21 cellular contexts compared by ENCODE assay signal in the genomic region with DNA sequence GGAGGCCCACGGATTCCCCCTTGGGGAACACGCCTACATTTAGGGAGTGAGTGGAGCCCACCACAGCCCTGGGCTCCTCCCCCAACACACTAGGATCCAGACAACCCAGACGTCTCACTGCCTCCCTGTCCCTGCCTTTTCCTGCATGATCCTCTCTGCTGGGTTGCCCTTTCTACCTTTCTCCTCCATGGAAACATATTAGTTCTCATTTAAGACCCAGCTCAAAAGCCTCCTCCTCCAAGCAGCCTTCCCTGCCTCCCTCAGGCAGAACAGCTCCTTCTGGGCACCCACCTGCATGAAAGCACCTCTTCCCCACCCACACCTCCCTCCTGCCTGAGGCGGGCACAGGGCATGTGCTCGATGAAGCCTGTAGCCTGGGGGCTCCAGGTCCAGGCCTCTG. TPM values are rescaled to one million over a fixed set of nuclear protein-coding genes. Genes with fewer than 3 reads are reported as not detected.
DNase-seq lines count a peak whose midpoint lies in the region; ATAC-seq and TF ChIP-seq lines count a peak whose summit lies in the region.
"Had no signal": no experiment of that assay in that cellular context is flagged by ENCODE, and none has a peak within 500 bp of the region (broad histone marks: within the 10 kb centered on the region; RNA-seq: fewer than 3 reads in every experiment).

No MANE protein-coding gene starts in this region.

- H3K79me2 ChIP-seq in GM23248 (ENCODE audit: insufficient read depth) = no peaks in the 10 kb centered on the region

- H3K4me1 ChIP-seq in GM23248 (ENCODE audit: insufficient read depth) (peaks cover 25% of the 10 kb centered on the region), rectal smooth muscle tissue (ENCODE audit: control insufficient read depth, insufficient read depth, low read length) (peaks cover 12% of the 10 kb centered on the region)
- H3K4me1 ChIP-seq: HAP-1, pancreas had no signal

- H3K4me1 Mint-ChIP-seq in WTC11 = no peaks in the 10 kb centered on the region

- H3K9me3 ChIP-seq in GM23248 (ENCODE audit: low read depth) = no peaks in the 10 kb centered on the region
- H3K9me3 ChIP-seq: HAP-1, left lung, pancreas had no signal

- no peak overlapping the region; the same call in 1 of the 2 replicates for H3K4me3 ChIP-seq in GM23248
- no peak overlapping the region for H3K4me3 ChIP-seq in rectal smooth muscle tissue (ENCODE audit: low read length)
- no peak overlapping the region for H3K4me3 ChIP-seq in brain microvascular endothelial cell (ENCODE audit: low read depth, low read length)
- H3K4me3 ChIP-seq: HAP-1, left lung, pancreas had no signal

- H3K27ac ChIP-seq in GM23248 (peak overlapping the region; percentile 93; the same call in 1 of the 2 replicates), rectal smooth muscle tissue (ENCODE audit: low read depth, low read length) (peak overlapping the region; percentile 74), brain microvascular endothelial cell (no peak overlapping the region)
- H3K27ac ChIP-seq: foreskin keratinocyte, left lung, pancreas, WERI-Rb-1 had no signal

- no peak overlapping the region for H3K4me3 Mint-ChIP-seq in WTC11
- H3K4me3 Mint-ChIP-seq: activated naive CD8-positive, alpha-beta T cell; natural killer cell; T-helper 2 cell treated with Interferon-gamma antibody and Interleukin-4, amounts not matched to agents 5 μg/mL and 100 μg/mL, for 36 hours had no signal

- no peak overlapping the region for H3K27ac Mint-ChIP-seq in WTC11
- H3K27ac Mint-ChIP-seq: activated naive CD8-positive, alpha-beta T cell; natural killer cell; T-helper 2 cell treated with Interferon-gamma antibody and Interleukin-4, amounts not matched to agents 5 μg/mL and 100 μg/mL, for 36 hours had no signal

- in situ Hi-C loops in GM23248 (cut with MboI) = no loop called here
- in situ Hi-C loops in brain microvascular endothelial cell (cut with HindIII; ENCODE audit: low pct_ligation_motif_present, low sequenced_read_pairs) = no loop called here

- peak; percentile 13; the same call in 1 of the 2 replicates for ATAC-seq in WTC11
- ATAC-seq in GM18519 (IDR thresholded peaks at IDR 0.05; ENCODE audit: low FRiP score, unreplicated experiment) = no peak
- ATAC-seq: foreskin keratinocyte, natural killer cell had no signal

- peak overlapping the region; percentile 57 for H3K4me2 ChIP-seq in GM23248 (ENCODE audit: unreplicated experiment)

- H3K9ac ChIP-seq in GM23248 = peak overlapping the region; percentile 78
- no peak overlapping the region for H3K9ac ChIP-seq in rectal smooth muscle tissue (ENCODE audit: low read length)

- no peaks in the 10 kb centered on the region for H3K9me3 Mint-ChIP-seq in WTC11
- H3K9me3 Mint-ChIP-seq: natural killer cell; T-helper 2 cell treated with Interferon-gamma antibody and Interleukin-4, amounts not matched to agents 5 μg/mL and 100 μg/mL, for 36 hours had no signal

- H3K36me3 Mint-ChIP-seq in WTC11 = no peaks in the 10 kb centered on the region
- H3K36me3 Mint-ChIP-seq: activated naive CD8-positive, alpha-beta T cell; natural killer cell had no signal

- H3K9me2 ChIP-seq in GM23248 (ENCODE audit: insufficient read depth) = no peaks in the 10 kb centered on the region

- H4K20me1 ChIP-seq in GM23248 (ENCODE audit: insufficient read depth) = no peaks in the 10 kb centered on the region

- CTCF ChIA-PET in WTC11 (lab: Charles Lee) = interaction anchor here (0.7 to 3.7 kb wide), 8 partner anchors 8 to 255 kb away, joined by 3 to 21 read pairs (median 4); partner anchors contain the start of gene TRAPPC3

- DNase-seq in GM23248 (no peak), WTC11 (ENCODE audit: low spot score) (no peak), brain microvascular endothelial cell (no peak), activated gamma-delta T cell treated with Interleukin-2 at 50 U/mL for 16 hours (no peak)
- DNase-seq: activated CD4-positive, alpha-beta T cell treated with anti-CD3 and anti-CD28 coated beads, Interleukin-2, amount 50 U/mL, for 1 hour; foreskin keratinocyte; hippocampal formation; left lung; natural killer cell; NCI-H1694 treated with DMSO at 0.1 percent for 48 hours; NCI-H2171 treated with DMSO at 0.1 percent for 48 hours; NCI-H526; pancreas; WERI-Rb-1 had no signal

- TF ChIP-seq CTCF in WTC11 (IDR thresholded peaks at IDR 0.05) = no peak
- no peak for TF ChIP-seq CTCF in brain microvascular endothelial cell (IDR thresholded peaks at IDR 0.05; ENCODE audit: low read depth, low read length, missing control alignments)

- peaks cover 22% of the 10 kb centered on the region for H3F3A ChIP-seq in GM23248 (ENCODE audit: insufficient read depth)

- peak overlapping the region; percentile 50; the same call in 1 of the 2 replicates for H2AFZ ChIP-seq in GM23248

- no peaks in the 10 kb centered on the region for H3K36me3 ChIP-seq in GM23248 (ENCODE audit: low read depth)
- H3K36me3 ChIP-seq in rectal smooth muscle tissue (ENCODE audit: control insufficient read depth, insufficient read depth, low read length) = no peaks in the 10 kb centered on the region
- H3K36me3 ChIP-seq in brain microvascular endothelial cell (replicated peaks) = no peaks in the 10 kb centered on the region
- H3K36me3 ChIP-seq: HAP-1, left lung, pancreas, WERI-Rb-1 had no signal

- H3K27me3 ChIP-seq in GM23248 (replicated peaks; ENCODE audit: insufficient read depth) (no peaks in the 10 kb centered on the region), rectal smooth muscle tissue (ENCODE audit: control insufficient read depth, insufficient read depth, low read length) (no peaks in the 10 kb centered on the region), brain microvascular endothelial cell (replicated peaks) (no peaks in the 10 kb centered on the region)
- H3K27me3 ChIP-seq: foreskin keratinocyte, left lung, pancreas had no signal

- no peaks in the 10 kb centered on the region for H3K27me3 Mint-ChIP-seq in WTC11 (ENCODE audit: low read depth)
- H3K27me3 Mint-ChIP-seq: activated naive CD8-positive, alpha-beta T cell had no signal

- POLR2A ChIA-PET in WTC11 (lab: Charles Lee) = no interaction called here

- 73 to 77% methylated on average over 5 of the region's 5 CpGs for WGBS in GM23248 (ENCODE audit: low coverage in 1 of 2, low lambda C conversion rate in 2 of 2, missing lambda C conversion rate in 2 of 2), 2 experiments

TF ChIP-seq in WTC11, 78 proteins besides CTCF, POLR2A, EP300 and RAD21 (continues in another document):
- TF ChIP-seq TEAD4 (CRISPR knock-in tag; IDR thresholded peaks at IDR 0.05) = no peak
- no peak for TF ChIP-seq JAZF1 (CRISPR knock-in tag; IDR thresholded peaks at IDR 0.05)
- no peak for TF ChIP-seq CREM (CRISPR knock-in tag; IDR thresholded peaks at IDR 0.05)
- TF ChIP-seq ZNF396 (CRISPR knock-in tag; IDR thresholded peaks at IDR 0.05; ENCODE audit: borderline replicate concordance) = no peak
- no peak for TF ChIP-seq RELA (CRISPR knock-in tag; IDR thresholded peaks at IDR 0.05; ENCODE audit: borderline replicate concordance)
- TF ChIP-seq, protein P1, sequence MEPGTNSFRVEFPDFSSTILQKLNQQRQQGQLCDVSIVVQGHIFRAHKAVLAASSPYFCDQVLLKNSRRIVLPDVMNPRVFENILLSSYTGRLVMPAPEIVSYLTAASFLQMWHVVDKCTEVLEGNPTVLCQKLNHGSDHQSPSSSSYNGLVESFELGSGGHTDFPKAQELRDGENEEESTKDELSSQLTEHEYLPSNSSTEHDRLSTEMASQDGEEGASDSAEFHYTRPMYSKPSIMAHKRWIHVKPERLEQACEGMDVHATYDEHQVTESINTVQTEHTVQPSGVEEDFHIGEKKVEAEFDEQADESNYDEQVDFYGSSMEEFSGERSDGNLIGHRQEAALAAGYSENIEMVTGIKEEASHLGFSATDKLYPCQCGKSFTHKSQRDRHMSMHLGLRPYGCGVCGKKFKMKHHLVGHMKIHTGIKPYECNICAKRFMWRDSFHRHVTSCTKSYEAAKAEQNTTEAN (CRISPR knock-in tag; IDR thresholded peaks at IDR 0.05) = no peak
- no peak for TF ChIP-seq ZNF281 (CRISPR knock-in tag; IDR thresholded peaks at IDR 0.05)

RNA-seq across cellular contexts. Expression of gene COL8A2, which starts 10.7 kb away (rescaled TPM):
- 30.5 and 33.1 TPM in 2 replicates for total RNA-seq in GM23248 (2014; rRNA removed; shearing (Covaris generic))
- polyA plus RNA-seq in GM23248 (2016; fragmentation: Nextera tagmentation; extraction: Ambion mirVana) = 2.9 and 3.2 TPM in 2 replicates
- 2.3 to 3.5 TPM (median 3.3 TPM) in 3 replicates for total RNA-seq in WTC11 (2021)
- total RNA-seq: HT-29 had no signal

RNA-seq across cellular contexts. Expression of gene ADPRS, which starts 25.7 kb away (rescaled TPM):
- 64.7 and 70.3 TPM in 2 replicates for total RNA-seq in GM23248 (2014; rRNA removed; shearing (Covaris generic))
- polyA plus RNA-seq in GM23248 (2016; fragmentation: Nextera tagmentation; extraction: Ambion mirVana) = 38.9 and 42.0 TPM in 2 replicates
- 30.0 to 32.7 TPM (median 31.2 TPM) in 3 replicates for total RNA-seq in WTC11 (2021)

RNA-seq across cellular contexts. Expression of gene TEKT2, which starts 30.5 kb away (rescaled TPM):
- not detected in 2 replicates for total RNA-seq in GM23248 (2014; rRNA removed; shearing (Covaris generic))
- polyA plus RNA-seq in GM23248 (2016; fragmentation: Nextera tagmentation; extraction: Ambion mirVana) = not detected in 2 replicates
- total RNA-seq in WTC11 (2021) = 1.9 to 2.5 TPM (median 2.0 TPM) in 3 replicates
- total RNA-seq: HT-29, RPMI7951 had no signal

RNA-seq across cellular contexts. Expression of gene TRAPPC3, which starts 34.9 kb away (rescaled TPM):
- 101 and 112 TPM in 2 replicates for total RNA-seq in GM23248 (2014; rRNA removed; shearing (Covaris generic))
- polyA plus RNA-seq in GM23248 (2016; fragmentation: Nextera tagmentation; extraction: Ambion mirVana) = 134 and 135 TPM in 2 replicates
- 48.9 to 52.5 TPM (median 52.0 TPM) in 3 replicates for total RNA-seq in WTC11 (2021)

RNA-seq across cellular contexts. Expression of gene MAP7D1, which starts 41.6 kb away (rescaled TPM):
- 160 and 224 TPM in 2 replicates for total RNA-seq in GM23248 (2014; rRNA removed; shearing (Covaris generic))
- 34.8 and 35.8 TPM in 2 replicates for polyA plus RNA-seq in GM23248 (2016; fragmentation: Nextera tagmentation; extraction: Ambion mirVana)
- 65.0 to 88.7 TPM (median 72.0 TPM) in 3 replicates for total RNA-seq in WTC11 (2021)
